In genomic region chr3:142975316-142975995, GRCh38 we compare ENCODE assay signal across 22 cellular contexts. TPM values are rescaled to one million over a fixed set of nuclear protein-coding genes. Genes with fewer than 3 reads are reported as not detected.
DNase-seq lines count a peak whose midpoint lies in the region; ATAC-seq and TF ChIP-seq lines count a peak whose summit lies in the region.
"Had no signal": no experiment of that assay in that cellular context is flagged by ENCODE, and none has a peak within 500 bp of the region (broad histone marks: within the 10 kb centered on the region; RNA-seq: fewer than 3 reads in every experiment).

No MANE protein-coding gene starts in this region.

- H3K4me3 Mint-ChIP-seq in CD14-positive monocyte = no peak overlapping the region
- H3K4me3 Mint-ChIP-seq: activated CD8-positive, alpha-beta T cell treated with anti-CD3 and anti-CD28 coated beads for 36 hours; activated naive CD4-positive, alpha-beta T cell treated with anti-CD3 and anti-CD28 coated beads, Interleukin-2, amount 10 ng/mL, durations not matched to agents 7 days and 5 days; activated T-cell treated with anti-CD3 and anti-CD28 coated beads, Interleukin-2, amount 50 U/mL, for 4 hours; effector memory CD8-positive, alpha-beta T cell; nephron; stimulated activated naive CD8-positive, alpha-beta T cell treated with anti-CD3 and anti-CD28 coated beads, Interleukin-15, Interleukin-2, amounts not matched to agents 100 ng/mL and 50 ng/mL, for 24 hours had no signal

- H3K4me3 ChIP-seq in GM12875 (ENCODE audit: low read depth, low read length) (no peak overlapping the region), OCI-LY3 (ENCODE audit: low read length) (no peak overlapping the region), MG63 (no peak overlapping the region)
- H3K4me3 ChIP-seq: ascending aorta, transverse colon had no signal

- H3K9me3 ChIP-seq in OCI-LY3 (ENCODE audit: insufficient read depth, low read length) = no peaks in the 10 kb centered on the region
- no peaks in the 10 kb centered on the region for H3K9me3 ChIP-seq in MG63
- H3K9me3 ChIP-seq: ascending aorta, transverse colon had no signal

- no peaks in the 10 kb centered on the region for H3K9me3 Mint-ChIP-seq in CD14-positive monocyte
- H3K9me3 Mint-ChIP-seq: activated CD8-positive, alpha-beta T cell treated with anti-CD3 and anti-CD28 coated beads for 36 hours; activated naive CD4-positive, alpha-beta T cell treated with anti-CD3 and anti-CD28 coated beads, Interleukin-2, amount 10 ng/mL, durations not matched to agents 7 days and 5 days; activated T-cell treated with anti-CD3 and anti-CD28 coated beads, Interleukin-2, amount 50 U/mL, for 4 hours; effector memory CD8-positive, alpha-beta T cell; nephron; stimulated activated naive CD8-positive, alpha-beta T cell treated with anti-CD3 and anti-CD28 coated beads, Interleukin-15, Interleukin-2, amounts not matched to agents 100 ng/mL and 50 ng/mL, for 24 hours had no signal

- H3K27me3 ChIP-seq in OCI-LY3 (ENCODE audit: low read depth, low read length) = 0 out of 2 replicates have a peak, but pooled peaks cover 3% of the 10 kb centered on the region
- H3K27me3 ChIP-seq in foreskin keratinocyte = peaks cover 17% of the 10 kb centered on the region
- H3K27me3 ChIP-seq in MG63 = no peaks in the 10 kb centered on the region
- H3K27me3 ChIP-seq: ascending aorta had no signal

- DNase-seq in CD14-positive monocyte (ENCODE audit: low spot score) (no peak), foreskin keratinocyte (no peak), MG63 (no peak)
- DNase-seq: activated CD4-positive, CD25-positive, alpha-beta regulatory T cell; activated CD8-positive, alpha-beta T cell treated with anti-CD3 and anti-CD28 coated beads for 36 hours; activated naive CD4-positive, alpha-beta T cell treated with anti-CD3 and anti-CD28 coated beads, Interleukin-2, amount 10 ng/mL, durations not matched to agents 7 days and 5 days; activated T-cell treated with anti-CD3 and anti-CD28 coated beads, Interleukin-2, amount 50 U/mL, for 4 hours; effector memory CD8-positive, alpha-beta T cell; kidney glomerular epithelial cell; NCI-H1092; NCI-H2081; NCI-H524; T-helper 2 cell; transverse colon had no signal

- H3K27me3 Mint-ChIP-seq in CD14-positive monocyte (ENCODE audit: low read depth in 3 of 3) = peaks cover 4 to 10% (median 7%) of the 10 kb centered on the region in 3 donors

- H3K4me1 Mint-ChIP-seq in CD14-positive monocyte = peaks cover 7% of the 10 kb centered on the region
- H3K4me1 Mint-ChIP-seq: activated naive CD4-positive, alpha-beta T cell treated with anti-CD3 and anti-CD28 coated beads, Interleukin-2, amount 10 ng/mL, durations not matched to agents 7 days and 5 days; nephron had no signal

- no peak overlapping the region for H3K9ac ChIP-seq in OCI-LY3 (ENCODE audit: low read length)

- no peak overlapping the region for H3K4me2 ChIP-seq in OCI-LY3 (ENCODE audit: low read length)

- H3K36me3 Mint-ChIP-seq in CD14-positive monocyte = no peaks in the 10 kb centered on the region
- H3K36me3 Mint-ChIP-seq: activated naive CD4-positive, alpha-beta T cell treated with anti-CD3 and anti-CD28 coated beads, Interleukin-2, amount 10 ng/mL, durations not matched to agents 7 days and 5 days had no signal

- ATAC-seq in foreskin keratinocyte = peak; percentile 59
- no peak for ATAC-seq in GM21529 (IDR thresholded peaks at IDR 0.05; ENCODE audit: unreplicated experiment)
- no peak for ATAC-seq in GM19035 (IDR thresholded peaks at IDR 0.05; ENCODE audit: unreplicated experiment)
- ATAC-seq: activated CD8-positive, alpha-beta T cell treated with anti-CD3 and anti-CD28 coated beads for 36 hours; activated T-cell treated with anti-CD3 and anti-CD28 coated beads, Interleukin-2, amount 50 U/mL, for 4 hours; effector memory CD8-positive, alpha-beta T cell had no signal

- H3K79me2 ChIP-seq in OCI-LY3 (ENCODE audit: low read length) = no peaks in the 10 kb centered on the region

- no peak overlapping the region for H2AFZ ChIP-seq in OCI-LY3 (ENCODE audit: low read depth, low read length)

- no peaks in the 10 kb centered on the region for H4K20me1 ChIP-seq in OCI-LY3 (ENCODE audit: insufficient read depth, low read length)

- intact Hi-C loops in CD14-positive monocyte (cut with micrococcal nuclease) = no loop called here

- H3K4me1 ChIP-seq in OCI-LY3 (ENCODE audit: low read length) (no peaks in the 10 kb centered on the region), foreskin keratinocyte (no peaks in the 10 kb centered on the region)
- H3K4me1 ChIP-seq: ascending aorta, transverse colon had no signal

- TF ChIP-seq CTCF in CD14-positive monocyte (IDR thresholded peaks at IDR 0.05) (peak; percentile 2), GM12875 (IDR thresholded peaks at IDR 0.05; ENCODE audit: borderline replicate concordance, insufficient read depth, low read depth, low read length) (peak; percentile 20; the same call in 1 of the 2 replicates), OCI-LY3 (IDR thresholded peaks at IDR 0.05; ENCODE audit: low read depth, low read length) (0 out of 2 replicates have a peak, but pooled peaks have one; percentile 11), foreskin keratinocyte (conservative IDR thresholded peaks at IDR 0.05) (peak; percentile 53)

- H3K36me3 ChIP-seq in OCI-LY3 (replicated peaks; ENCODE audit: low read depth, low read length) (no peaks in the 10 kb centered on the region), MG63 (no peaks in the 10 kb centered on the region)
- H3K36me3 ChIP-seq: ascending aorta, transverse colon had no signal

- H3K27ac Mint-ChIP-seq in CD14-positive monocyte = no peak overlapping the region
- H3K27ac Mint-ChIP-seq: activated CD8-positive, alpha-beta T cell treated with anti-CD3 and anti-CD28 coated beads for 36 hours; activated naive CD4-positive, alpha-beta T cell treated with anti-CD3 and anti-CD28 coated beads, Interleukin-2, amount 10 ng/mL, durations not matched to agents 7 days and 5 days; effector memory CD8-positive, alpha-beta T cell; nephron; stimulated activated naive CD8-positive, alpha-beta T cell treated with anti-CD3 and anti-CD28 coated beads, Interleukin-15, Interleukin-2, amounts not matched to agents 100 ng/mL and 50 ng/mL, for 24 hours had no signal

- H3K27ac ChIP-seq in OCI-LY3 (ENCODE audit: low read length) (no peak overlapping the region), foreskin keratinocyte (no peak overlapping the region)
- H3K27ac ChIP-seq: ascending aorta, HL-60, transverse colon had no signal

RNA-seq across cellular contexts. Expression of gene PAQR9, which starts 12.0 kb away (rescaled TPM):
- polyA plus RNA-seq in CD14-positive monocyte (not detected), foreskin keratinocyte (not detected in 2 replicates)
- not detected in 2 replicates for total RNA-seq in foreskin keratinocyte
- 0.66 and 2.5 TPM in 2 replicates for total RNA-seq in MG63 (2014; rRNA removed; shearing (Covaris generic); ENCODE audit: low replicate concordance)
- total RNA-seq: activated CD8-positive, alpha-beta T cell treated with anti-CD3 and anti-CD28 coated beads for 36 hours; activated T-cell treated with anti-CD3 and anti-CD28 coated beads, Interleukin-2, amount 50 U/mL, for 4 hours; ascending aorta; transverse colon had no signal

RNA-seq across cellular contexts. Expression of gene U2SURP, which starts 25.9 kb away (rescaled TPM):
- polyA plus RNA-seq in CD14-positive monocyte (10 to 100 TPM; 51.4 to 70.4 TPM), foreskin keratinocyte (27.5 and 35.2 TPM in 2 replicates)
- 98.4 and 98.5 TPM in 2 replicates for total RNA-seq in foreskin keratinocyte
- 65.3 and 141 TPM in 2 replicates for total RNA-seq in MG63 (2014; rRNA removed; shearing (Covaris generic); ENCODE audit: low replicate concordance)

Comparison
In these comparisons a context has a peak if more than half of its experiments do, and no peak if none do; other contexts are left out.
1. CTCF ChIP-seq: peak in every context shown above with its lines; median percentile 53 in foreskin keratinocyte; 20 in GM12875; 11 in OCI-LY3; 2 in CD14-positive monocyte.